In genomic region chr22:22092974-22093373, GRCh38 we compare ENCODE assay signal across 1 cellular context.
TF ChIP-seq lines count a peak whose summit lies in the region.

No MANE protein-coding gene starts in this region.

TF ChIP-seq in IMR-90, 13 proteins besides CTCF, POLR2A, EP300 and RAD21 (continued from another document):
- TF ChIP-seq FOS (IDR thresholded peaks at IDR 0.05; ENCODE audit: low read depth, low read length): no peak
- TF ChIP-seq BHLHE40 (IDR thresholded peaks at IDR 0.05; ENCODE audit: low read depth, low read length): no peak
- no peak for TF ChIP-seq ELK1 (IDR thresholded peaks at IDR 0.05; ENCODE audit: borderline replicate concordance, low read depth, low read length)
- no peak for TF ChIP-seq NFE2L2 (IDR thresholded peaks at IDR 0.05; ENCODE audit: low read depth, low read length)
- TF ChIP-seq RFX5 (IDR thresholded peaks at IDR 0.05; ENCODE audit: low read depth, low read length): no peak
- TF ChIP-seq USF2 (IDR thresholded peaks at IDR 0.05; ENCODE audit: low read depth, low read length): no peak
- no peak for TF ChIP-seq SMC3 (IDR thresholded peaks at IDR 0.05; ENCODE audit: low read depth, low read length)
- TF ChIP-seq CHD1 (IDR thresholded peaks at IDR 0.05; ENCODE audit: low read depth, low read length): no peak
